Comparison of ENCODE assay signal across 19 cellular contexts in genomic region chr3:153090973-153091372, GRCh38.
DNase-seq lines count a peak whose midpoint lies in the region; ATAC-seq and TF ChIP-seq lines count a peak whose summit lies in the region.
"Had no signal": no experiment of that assay in that cellular context is flagged by ENCODE, and none has a peak within 500 bp of the region (broad histone marks: within the 10 kb centered on the region; RNA-seq: fewer than 3 reads in every experiment).

No MANE protein-coding gene starts in this region.

- no peak overlapping the region for H3K56ac ChIP-seq in mesendoderm (ENCODE audit: low read length)

- peak; percentile 71 for DNase-seq in activated CD4-positive, alpha-beta T cell treated with anti-CD3 and anti-CD28 coated beads, Interleukin-2, amount 10 ng/mL, durations not matched to agents 24 days and 14 days
- DNase-seq in activated CD4-positive, alpha-beta T cell treated with anti-CD3 and anti-CD28 coated beads for 36 hours: no peak
- DNase-seq in mesendoderm: peak; percentile 16
- DNase-seq in SKM-1 (lab: John Stamatoyannopoulos, UW; ENCODE audit: unreplicated experiment): no peak
- DNase-seq in HCEC 1CT: no peak
- no peak for DNase-seq in mesenteric fat pad (ENCODE audit: low spot score)
- DNase-seq: activated CD8-positive, alpha-beta T cell treated with anti-CD3 and anti-CD28 coated beads for 36 hours; activated T-cell treated with anti-CD3 and anti-CD28 coated beads, Interleukin-2, amount 50 U/mL, for 48 hours; DMS79 treated with DMSO at 0.1 percent for 48 hours; GOT3; NCI-H2029 treated with DMSO at 0.1 percent for 48 hours; NCI-H82; pancreas; stimulated activated CD4-positive, alpha-beta T cell treated with anti-CD3 and anti-CD28 coated beads, Interleukin-2, amount 100 ng/mL, for 24 hours had no signal

- no peak overlapping the region for H2BK5ac ChIP-seq in mesendoderm (ENCODE audit: low read length)

- H3K27me3 ChIP-seq in KMS-11 (ENCODE audit: insufficient read depth, low read depth) (no peaks in the 10 kb centered on the region), mesendoderm (ENCODE audit: insufficient read depth, low read length, poor library complexity) (no peaks in the 10 kb centered on the region)
- H3K27me3 ChIP-seq: breast epithelium, pancreas had no signal

- CTCF ChIA-PET in activated CD4-positive, alpha-beta T cell treated with anti-CD3 and anti-CD28 coated beads for 36 hours (lab: Charles Lee): no interaction called here

- no peak overlapping the region for H2AK5ac ChIP-seq in mesendoderm (ENCODE audit: low read length)

- intact Hi-C loops in activated CD4-positive, alpha-beta T cell treated with anti-CD3 and anti-CD28 coated beads, Interleukin-2, amount 10 ng/mL, durations not matched to agents 24 days and 14 days (cut with micrococcal nuclease): no loop called here
- intact Hi-C loops in activated CD4-positive, alpha-beta T cell treated with anti-CD3 and anti-CD28 coated beads for 36 hours (cut with DNase I, micrococcal nuclease): no loop called here

- no peak overlapping the region for H2BK15ac ChIP-seq in mesendoderm (replicated peaks; ENCODE audit: low read depth)

- POLR2A ChIA-PET in activated CD4-positive, alpha-beta T cell treated with anti-CD3 and anti-CD28 coated beads for 36 hours (lab: Charles Lee): no interaction called here

- no CpG with 5 or more reads among the region's 1 CpG for WGBS in mesendoderm (ENCODE audit: extremely low coverage, insufficient coverage, low lambda C conversion rate)

- H3K9me3 Mint-ChIP-seq in activated CD4-positive, alpha-beta T cell treated with anti-CD3 and anti-CD28 coated beads, Interleukin-2, amount 10 ng/mL, durations not matched to agents 24 days and 14 days: no peaks in the 10 kb centered on the region
- no peaks in the 10 kb centered on the region for H3K9me3 Mint-ChIP-seq in activated CD4-positive, alpha-beta T cell treated with anti-CD3 and anti-CD28 coated beads for 36 hours (ENCODE audit: low read depth)
- H3K9me3 Mint-ChIP-seq: activated CD8-positive, alpha-beta T cell treated with anti-CD3 and anti-CD28 coated beads for 36 hours had no signal

- no peak for TF ChIP-seq CTCF in KMS-11 (conservative IDR thresholded peaks at IDR 0.05; ENCODE audit: low read depth, low read length)

- H3K79me2 ChIP-seq in KMS-11 (ENCODE audit: insufficient read depth, low read depth): no peaks in the 10 kb centered on the region
- H3K79me2 ChIP-seq in mesendoderm (ENCODE audit: control insufficient read depth, insufficient read depth, low read length): no peaks in the 10 kb centered on the region

- no peak for ATAC-seq in activated CD4-positive, alpha-beta T cell treated with anti-CD3 and anti-CD28 coated beads for 36 hours
- ATAC-seq in GM21717 (IDR thresholded peaks at IDR 0.05; ENCODE audit: unreplicated experiment): peak; percentile 61
- ATAC-seq: A549; activated CD8-positive, alpha-beta T cell treated with anti-CD3 and anti-CD28 coated beads for 36 hours; pancreas had no signal

- peak overlapping the region; percentile 67 for H3K4me2 ChIP-seq in KMS-11
- H3K4me2 ChIP-seq in mesendoderm (ENCODE audit: low read length): no peak overlapping the region
- H3K4me2 ChIP-seq: A549 had no signal

- no peaks in the 10 kb centered on the region for H3K36me3 Mint-ChIP-seq in activated CD4-positive, alpha-beta T cell treated with anti-CD3 and anti-CD28 coated beads, Interleukin-2, amount 10 ng/mL, durations not matched to agents 24 days and 14 days (ENCODE audit: low read depth)
- no peaks in the 10 kb centered on the region for H3K36me3 Mint-ChIP-seq in activated CD4-positive, alpha-beta T cell treated with anti-CD3 and anti-CD28 coated beads for 36 hours (ENCODE audit: low read depth)

- H4K20me1 ChIP-seq in KMS-11 (ENCODE audit: insufficient read depth): no peaks in the 10 kb centered on the region

- peaks cover 7% of the 10 kb centered on the region for H3K4me1 Mint-ChIP-seq in activated CD4-positive, alpha-beta T cell treated with anti-CD3 and anti-CD28 coated beads, Interleukin-2, amount 10 ng/mL, durations not matched to agents 24 days and 14 days
- peaks cover 21% of the 10 kb centered on the region for H3K4me1 Mint-ChIP-seq in activated CD4-positive, alpha-beta T cell treated with anti-CD3 and anti-CD28 coated beads for 36 hours

- no peak overlapping the region for H3K18ac ChIP-seq in mesendoderm (ENCODE audit: low read length)

- peaks cover 72% of the 10 kb centered on the region for H3K4me1 ChIP-seq in KMS-11 (ENCODE audit: low read depth, poor library complexity, severe bottlenecking)
- no peaks in the 10 kb centered on the region for H3K4me1 ChIP-seq in mesendoderm (ENCODE audit: control insufficient read depth, low read depth, low read length)
- H3K4me1 ChIP-seq: A549, breast epithelium, pancreas had no signal

- H3K27ac Mint-ChIP-seq in activated CD4-positive, alpha-beta T cell treated with anti-CD3 and anti-CD28 coated beads, Interleukin-2, amount 10 ng/mL, durations not matched to agents 24 days and 14 days: no peak overlapping the region
- no peak overlapping the region for H3K27ac Mint-ChIP-seq in activated CD4-positive, alpha-beta T cell treated with anti-CD3 and anti-CD28 coated beads for 36 hours
- H3K27ac Mint-ChIP-seq: activated CD8-positive, alpha-beta T cell treated with anti-CD3 and anti-CD28 coated beads for 36 hours had no signal

- no peak overlapping the region for H2BK120ac ChIP-seq in mesendoderm (ENCODE audit: low read depth, low read length)

- peak overlapping the region; percentile 7 for H3K4me3 Mint-ChIP-seq in activated CD4-positive, alpha-beta T cell treated with anti-CD3 and anti-CD28 coated beads, Interleukin-2, amount 10 ng/mL, durations not matched to agents 24 days and 14 days
- H3K4me3 Mint-ChIP-seq in activated CD4-positive, alpha-beta T cell treated with anti-CD3 and anti-CD28 coated beads for 36 hours: no peak overlapping the region
- H3K4me3 Mint-ChIP-seq: activated CD8-positive, alpha-beta T cell treated with anti-CD3 and anti-CD28 coated beads for 36 hours had no signal

- no peak overlapping the region for H4K8ac ChIP-seq in mesendoderm (ENCODE audit: low read depth, low read length)

- H3K4me3 ChIP-seq in KMS-11 (IDR thresholded peaks at IDR 0.05; ENCODE audit: insufficient read depth, low read depth, low read length) (no peak overlapping the region), mesendoderm (ENCODE audit: low read length) (no peak overlapping the region)
- H3K4me3 ChIP-seq: A549, breast epithelium, pancreas had no signal

- H3K36me3 ChIP-seq in KMS-11 (ENCODE audit: insufficient read depth) (no peaks in the 10 kb centered on the region), mesendoderm (ENCODE audit: control insufficient read depth, insufficient read depth, low read length) (no peaks in the 10 kb centered on the region)
- H3K36me3 ChIP-seq: breast epithelium, pancreas had no signal

- H3K9ac ChIP-seq in KMS-11 (peak overlapping the region; percentile 22; the same call in 1 of the 2 replicates), mesendoderm (ENCODE audit: low read length) (no peak overlapping the region)

- peaks cover 6% of the 10 kb centered on the region for H3K27me3 Mint-ChIP-seq in activated CD4-positive, alpha-beta T cell treated with anti-CD3 and anti-CD28 coated beads, Interleukin-2, amount 10 ng/mL, durations not matched to agents 24 days and 14 days
- no peaks in the 10 kb centered on the region for H3K27me3 Mint-ChIP-seq in activated CD4-positive, alpha-beta T cell treated with anti-CD3 and anti-CD28 coated beads for 36 hours
- H3K27me3 Mint-ChIP-seq: activated CD8-positive, alpha-beta T cell treated with anti-CD3 and anti-CD28 coated beads for 36 hours had no signal

- H4K5ac ChIP-seq in mesendoderm (ENCODE audit: low read length): no peak overlapping the region

- H3K4ac ChIP-seq in mesendoderm (ENCODE audit: low read depth, low read length): no peak overlapping the region

- no peak overlapping the region for H3K23ac ChIP-seq in mesendoderm (ENCODE audit: low read length)

- peak overlapping the region; percentile 63 for H3K27ac ChIP-seq in KMS-11
- H3K27ac ChIP-seq in mesendoderm (ENCODE audit: low read depth, low read length): no peak overlapping the region
- H3K27ac ChIP-seq: A549, breast epithelium, C4-2B, pancreas had no signal

- H3K79me1 ChIP-seq in mesendoderm (ENCODE audit: low read length): no peaks in the 10 kb centered on the region

- no peak overlapping the region for H2AFZ ChIP-seq in KMS-11 (ENCODE audit: low read depth)

Comparison
In these comparisons a context has a peak if more than half of its experiments do, and no peak if none do; other contexts are left out.
1. DNase-seq: peak in activated CD4-positive, alpha-beta T cell treated with anti-CD3 and anti-CD28 coated beads, Interleukin-2, amount 10 ng/mL, durations not matched to agents 24 days and 14 days (single experiment) and mesendoderm (single experiment); none in activated CD4-positive, alpha-beta T cell treated with anti-CD3 and anti-CD28 coated beads for 36 hours (single experiment), SKM-1 (single experiment), HCEC 1CT (single experiment) and mesenteric fat pad (single experiment).